ENCODE assay signal across 23 cellular contexts in the genomic region with DNA sequence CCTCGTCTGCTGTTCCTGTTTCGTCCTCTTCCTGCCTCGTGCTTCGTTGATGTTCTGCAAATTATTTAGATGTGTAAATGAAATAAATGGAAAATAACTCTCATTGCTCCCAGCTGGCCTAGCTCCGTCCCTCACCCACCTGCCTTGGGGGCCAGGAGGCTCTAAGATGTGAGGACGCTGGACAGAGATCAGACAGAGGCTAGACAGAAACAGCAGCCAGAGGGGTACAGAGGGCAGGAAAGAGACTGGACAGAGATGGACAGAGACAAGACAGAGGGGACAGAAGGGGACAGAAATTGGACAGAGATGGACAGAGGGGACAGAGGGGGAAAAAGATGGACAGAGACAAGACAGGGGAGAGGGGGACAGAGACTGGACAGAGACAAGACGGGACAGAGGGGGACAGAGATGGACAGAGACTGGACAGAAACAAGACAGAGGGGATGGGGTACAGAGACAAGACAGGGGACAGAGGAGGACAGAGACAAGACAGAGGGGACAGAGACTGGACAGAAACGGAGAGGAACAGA. TPM values are rescaled to one million over a fixed set of nuclear protein-coding genes. Genes with fewer than 3 reads are reported as not detected.
"Had no signal": no experiment of that assay in that cellular context is flagged by ENCODE, and none has a peak within 500 bp of the region (broad histone marks: within the 10 kb centered on the region; RNA-seq: fewer than 3 reads in every experiment).

No MANE protein-coding gene starts in this region.

- H3K9me3 Mint-ChIP-seq: activated naive CD4-positive, alpha-beta T cell treated with anti-CD3 and anti-CD28 coated beads, Interleukin-2, amount 50 U/mL, for 24 hours; immature natural killer cell; naive B cell had no signal

- DNase-seq: activated CD4-positive, CD25-positive, alpha-beta regulatory T cell treated with anti-CD3 and anti-CD28 coated beads, Interleukin-2, amount 50 U/mL, for 72 hours; activated CD8-positive, alpha-beta memory T cell treated with anti-CD3 and anti-CD28 coated beads for 24 hours; activated CD8-positive, alpha-beta memory T cell treated with anti-CD3 and anti-CD28 coated beads, Interleukin-2, amount 50 U/mL, for 48 hours; activated gamma-delta T cell; effector CD8-positive, alpha-beta T cell; heart right ventricle; immature natural killer cell; mesenchymal stem cell; naive B cell; spleen; stimulated activated naive CD4-positive, alpha-beta T cell; T1000; upper lobe of right lung had no signal

- H3K36me3 ChIP-seq: neutrophil had no signal

- H3K4me1 Mint-ChIP-seq: immature natural killer cell had no signal

- H3K27ac Mint-ChIP-seq: activated naive CD4-positive, alpha-beta T cell treated with anti-CD3 and anti-CD28 coated beads, Interleukin-2, amount 50 U/mL, for 24 hours; immature natural killer cell had no signal

- H3K27ac ChIP-seq: gastrocnemius medialis, neutrophil, parathyroid adenoma, spleen, upper lobe of right lung had no signal

- H3K4me3 Mint-ChIP-seq: activated naive CD4-positive, alpha-beta T cell treated with anti-CD3 and anti-CD28 coated beads, Interleukin-2, amount 50 U/mL, for 24 hours; immature natural killer cell; naive B cell had no signal

- H3K36me3 Mint-ChIP-seq: activated naive CD4-positive, alpha-beta T cell treated with anti-CD3 and anti-CD28 coated beads, Interleukin-2, amount 50 U/mL, for 24 hours; naive B cell had no signal

- H3K9ac ChIP-seq: parathyroid adenoma had no signal

- H3K4me3 ChIP-seq: gastrocnemius medialis, heart right ventricle, mucosa of descending colon, spleen, upper lobe of right lung had no signal

- H3K9me3 ChIP-seq: gastrocnemius medialis, heart right ventricle, mucosa of descending colon, neutrophil, spleen, upper lobe of right lung had no signal

- H2AFZ ChIP-seq: parathyroid adenoma had no signal

- H3K79me2 ChIP-seq: parathyroid adenoma had no signal

RNA-seq across cellular contexts. Expression of gene UTS2R, which starts 16.1 kb away (rescaled TPM):
- total RNA-seq: bronchial epithelial cell, cerebellum, esophagus mucosa, gastrocnemius medialis, lower leg skin, mucosa of descending colon, upper lobe of right lung had no signal
- polyA plus RNA-seq: immature natural killer cell, spleen had no signal

RNA-seq across cellular contexts. Expression of gene TEX19, which starts 28.6 kb away (rescaled TPM):
- total RNA-seq: bronchial epithelial cell, cerebellum, esophagus mucosa, heart right ventricle, lower leg skin, mucosa of descending colon, spleen, upper lobe of right lung had no signal
- polyA plus RNA-seq: adipose tissue, heart right ventricle, immature natural killer cell, spleen had no signal
